18 cellular contexts compared by ENCODE assay signal in genomic region chr10:132943555-132944404, GRCh38. TPM values are rescaled to one million over a fixed set of nuclear protein-coding genes. Genes with fewer than 3 reads are reported as not detected.
DNase-seq lines count a peak whose midpoint lies in the region; ATAC-seq and TF ChIP-seq lines count a peak whose summit lies in the region.
"Had no signal": no experiment of that assay in that cellular context is flagged by ENCODE, and none has a peak within 500 bp of the region (broad histone marks: within the 10 kb centered on the region; RNA-seq: fewer than 3 reads in every experiment).

No MANE protein-coding gene starts in this region.

- H3K27me3 Mint-ChIP-seq in activated naive CD8-positive, alpha-beta T cell = peaks cover 31% of the 10 kb centered on the region
- peaks cover 52% of the 10 kb centered on the region for H3K27me3 Mint-ChIP-seq in activated naive CD8-positive, alpha-beta T cell treated with anti-CD3 and anti-CD28 coated beads, Interleukin-2, amount 50 U/mL, for 24 hours
- peaks cover 14% of the 10 kb centered on the region for H3K27me3 Mint-ChIP-seq in mesothelial cell of epicardium (ENCODE audit: low read depth)

- H3K4me2 ChIP-seq in Karpas-422 (ENCODE audit: low read depth, low read length, poor library complexity, severe bottlenecking) = no peak overlapping the region

- DNase-seq in activated naive CD8-positive, alpha-beta T cell treated with anti-CD3 and anti-CD28 coated beads, Interleukin-2, amount 50 U/mL, for 24 hours = no peak
- DNase-seq in mesothelial cell of epicardium (ENCODE audit: low spot score in 2 of 2, unreplicated experiment in 2 of 2) (no peak), posterior vena cava (ENCODE audit: low spot score) (peak; percentile 62), Karpas-422 (no peak), SW 1271 (lab: John Stamatoyannopoulos, UW) (no peak)
- no peak for DNase-seq in stimulated activated CD4-positive, alpha-beta T cell treated with anti-CD3 and anti-CD28 coated beads, Interleukin-2, amount 100 ng/mL, for 24 hours
- DNase-seq: MM.1S, NCI-H1092 treated with DMSO at 0.1 percent for 48 hours, NCI-H146, NCI-H2081, NCI-H748 treated with DMSO at 0.1 percent for 48 hours, OCI-M1, SHP77 treated with DMSO at 0.1 percent for 48 hours had no signal

- H3K36me3 ChIP-seq in HEK293 (ENCODE audit: control insufficient read depth in 2 of 2, insufficient read depth in 1 of 2, low read length in 2 of 2) (no peaks in the 10 kb centered on the region), Karpas-422 (ENCODE audit: insufficient read depth, low read length) (no peaks in the 10 kb centered on the region)

- H3K4me3 ChIP-seq in HEK293 (ENCODE audit: low read depth, low read length) = no peak overlapping the region
- H3K4me3 ChIP-seq in Karpas-422 (ENCODE audit: low read length) = no peak overlapping the region

- H3K9ac ChIP-seq in Karpas-422 (ENCODE audit: low read length) = no peak overlapping the region

- H3K27ac Mint-ChIP-seq in activated naive CD8-positive, alpha-beta T cell = no peak overlapping the region
- no peak overlapping the region for H3K27ac Mint-ChIP-seq in activated naive CD8-positive, alpha-beta T cell treated with anti-CD3 and anti-CD28 coated beads, Interleukin-2, amount 50 U/mL, for 24 hours
- no peak overlapping the region for H3K27ac Mint-ChIP-seq in mesothelial cell of epicardium
- H3K27ac Mint-ChIP-seq: CD4-positive, alpha-beta T cell had no signal

- no peaks in the 10 kb centered on the region for H3K9me2 ChIP-seq in Karpas-422 (replicated peaks; ENCODE audit: insufficient read depth, low read length)

- CTCF ChIA-PET in HEK293 (lab: Yijun Ruan, JAX) = interaction anchor here (1.2 kb wide), 1 partner anchor 173 kb away, joined by 3 read pairs; no protein-coding TSS in a partner anchor

- H4K20me1 ChIP-seq in Karpas-422 (ENCODE audit: insufficient read depth, low read depth, low read length) = no peaks in the 10 kb centered on the region

- H2AFZ ChIP-seq in Karpas-422 (ENCODE audit: low read length) = no peak overlapping the region

- no peaks in the 10 kb centered on the region for H3K36me3 Mint-ChIP-seq in activated naive CD8-positive, alpha-beta T cell
- no peaks in the 10 kb centered on the region for H3K36me3 Mint-ChIP-seq in activated naive CD8-positive, alpha-beta T cell treated with anti-CD3 and anti-CD28 coated beads, Interleukin-2, amount 50 U/mL, for 24 hours (ENCODE audit: low read depth)
- no peaks in the 10 kb centered on the region for H3K36me3 Mint-ChIP-seq in mesothelial cell of epicardium

- H3K4me1 Mint-ChIP-seq in activated naive CD8-positive, alpha-beta T cell (ENCODE audit: low read depth) = peaks cover 12% of the 10 kb centered on the region
- H3K4me1 Mint-ChIP-seq in activated naive CD8-positive, alpha-beta T cell treated with anti-CD3 and anti-CD28 coated beads, Interleukin-2, amount 50 U/mL, for 24 hours = peaks cover 13% of the 10 kb centered on the region
- peaks cover 7% of the 10 kb centered on the region for H3K4me1 Mint-ChIP-seq in mesothelial cell of epicardium

- H3K27me3 ChIP-seq in Karpas-422 (ENCODE audit: low read length) = no peaks in the 10 kb centered on the region

- intact Hi-C loops in posterior vena cava (cut with DNase I) = loop anchor here (5.0 to 10.0 kb wide), 2 partner anchors 179 to 181 kb away; no protein-coding TSS in a partner anchor

- POLR2A ChIA-PET in HEK293 (lab: Yijun Ruan, JAX) = no interaction called here

- no peaks in the 10 kb centered on the region for H3K9me3 Mint-ChIP-seq in activated naive CD8-positive, alpha-beta T cell (ENCODE audit: low read depth)
- no peaks in the 10 kb centered on the region for H3K9me3 Mint-ChIP-seq in activated naive CD8-positive, alpha-beta T cell treated with anti-CD3 and anti-CD28 coated beads, Interleukin-2, amount 50 U/mL, for 24 hours
- no peaks in the 10 kb centered on the region for H3K9me3 Mint-ChIP-seq in mesothelial cell of epicardium
- H3K9me3 Mint-ChIP-seq: CD4-positive, alpha-beta T cell had no signal

- no peak for TF ChIP-seq CTCF in HEK293 (tag by site-specific recombination; IDR thresholded peaks at IDR 0.05)
- TF ChIP-seq CTCF in mesothelial cell of epicardium (IDR thresholded peaks at IDR 0.05; ENCODE audit: unreplicated experiment) = no peak

- H3K4me1 ChIP-seq in HEK293 (ENCODE audit: control insufficient read depth, insufficient read depth, low read length) (no peaks in the 10 kb centered on the region), Karpas-422 (ENCODE audit: low read length) (peaks cover 10% of the 10 kb centered on the region)

- peak overlapping the region; percentile 9 for H3K4me3 Mint-ChIP-seq in activated naive CD8-positive, alpha-beta T cell
- no peak overlapping the region for H3K4me3 Mint-ChIP-seq in activated naive CD8-positive, alpha-beta T cell treated with anti-CD3 and anti-CD28 coated beads, Interleukin-2, amount 50 U/mL, for 24 hours
- peak overlapping the region; percentile 8 for H3K4me3 Mint-ChIP-seq in mesothelial cell of epicardium
- H3K4me3 Mint-ChIP-seq: CD4-positive, alpha-beta T cell had no signal

- no peak overlapping the region for H3K27ac ChIP-seq in HEK293 (ENCODE audit: extremely low read depth, low read depth, low read length)
- H3K27ac ChIP-seq in Karpas-422 (ENCODE audit: low read length) = no peak overlapping the region

- ATAC-seq in activated naive CD8-positive, alpha-beta T cell treated with anti-CD3 and anti-CD28 coated beads, Interleukin-2, amount 50 U/mL, for 24 hours = no peak

- H3K9me3 ChIP-seq in HEK293 (ENCODE audit: control insufficient read depth, insufficient read depth, low read depth, low read length) = no peaks in the 10 kb centered on the region
- no peaks in the 10 kb centered on the region for H3K9me3 ChIP-seq in Karpas-422 (ENCODE audit: low read length)
- H3K9me3 ChIP-seq: Caco-2 had no signal

- H3K79me2 ChIP-seq in Karpas-422 (ENCODE audit: low read length) = no peaks in the 10 kb centered on the region

TF ChIP-seq in HEK293, 187 proteins besides CTCF, POLR2A, EP300 and RAD21:
- no peak for TF ChIP-seq ZNF571 (tag by site-specific recombination; IDR thresholded peaks at IDR 0.05)
- TF ChIP-seq GLIS1 (tag by site-specific recombination; IDR thresholded peaks at IDR 0.05) = peak; percentile 77

RNA-seq across cellular contexts. Expression of gene CFAP46, which starts 1.4 kb away (rescaled TPM):
- total RNA-seq in mesothelial cell of epicardium (3.1 to 4.1 TPM (median 3.2 TPM) in 3 replicates), posterior vena cava (under 1 TPM; 0.14 to 0.81 TPM)
- 0.22 and 1.5 TPM in 2 replicates for total RNA-seq in Karpas-422 (2014; rRNA removed; shearing (Covaris generic); ENCODE audit: low replicate concordance)
- total RNA-seq: Caco-2; CD4-positive, alpha-beta T cell; LHCN-M2 had no signal
